In genomic region chr22:45830531-45831245, GRCh38 we compare ENCODE assay signal across 14 cellular contexts.
A peak's percentile ranks its signal among the peaks of the same experiment; 100 is the strongest.
DNase-seq lines count a peak whose midpoint lies in the region; ATAC-seq and TF ChIP-seq lines count a peak whose summit lies in the region.
"Had no signal": no experiment of that assay in that cellular context is flagged by ENCODE, and none has a peak within 500 bp of the region (broad histone marks: within the 10 kb centered on the region; RNA-seq: fewer than 3 reads in every experiment).

No MANE protein-coding gene starts in this region.

- intact Hi-C loops in activated CD4-positive, alpha-beta T cell treated with anti-CD3 and anti-CD28 coated beads for 36 hours (cut with DNase I, micrococcal nuclease) = no loop called here

- H3K27me3 Mint-ChIP-seq in activated CD4-positive, alpha-beta T cell treated with anti-CD3 and anti-CD28 coated beads for 36 hours = no peaks in the 10 kb centered on the region

- no peaks in the 10 kb centered on the region for H3K79me2 ChIP-seq in smooth muscle cell (ENCODE audit: low read depth)

- TF ChIP-seq CTCF in fibroblast of mammary gland (conservative IDR thresholded peaks at IDR 0.05; ENCODE audit: control insufficient read depth, insufficient read depth, low read depth, low read length) (no peak), smooth muscle cell (IDR thresholded peaks at IDR 0.05; ENCODE audit: borderline replicate concordance, insufficient read depth, poor library complexity, severe bottlenecking) (no peak)

- peaks cover 4% of the 10 kb centered on the region for H3F3A ChIP-seq in smooth muscle cell (ENCODE audit: low read depth)

- H3K4me1 ChIP-seq in smooth muscle cell (ENCODE audit: low read depth) = no peaks in the 10 kb centered on the region
- H3K4me1 ChIP-seq: body of pancreas, upper lobe of right lung had no signal

- H3K27me3 ChIP-seq in smooth muscle cell (ENCODE audit: low read depth) = no peaks in the 10 kb centered on the region
- H3K27me3 ChIP-seq: body of pancreas, upper lobe of right lung had no signal

- POLR2A ChIA-PET in activated CD4-positive, alpha-beta T cell treated with anti-CD3 and anti-CD28 coated beads for 36 hours (lab: Charles Lee) = no interaction called here

- peak overlapping the region; percentile 3 for H3K4me2 ChIP-seq in smooth muscle cell

- H3K4me3 ChIP-seq in fibroblast of mammary gland (ENCODE audit: control insufficient read depth, low read depth, low read length) = no peak overlapping the region
- H3K4me3 ChIP-seq in smooth muscle cell = no peak overlapping the region
- H3K4me3 ChIP-seq: body of pancreas, skin epidermis, upper lobe of right lung had no signal

- 77% methylated on average over 3 of the region's 3 CpGs for WGBS in smooth muscle cell (ENCODE audit: low lambda C conversion rate)

- peak overlapping the region; percentile 8 for H3K27ac Mint-ChIP-seq in activated CD4-positive, alpha-beta T cell treated with anti-CD3 and anti-CD28 coated beads for 36 hours

- peaks cover 23% of the 10 kb centered on the region for H3K36me3 Mint-ChIP-seq in activated CD4-positive, alpha-beta T cell treated with anti-CD3 and anti-CD28 coated beads for 36 hours (ENCODE audit: low read depth)

- H3K9me3 ChIP-seq in smooth muscle cell (replicated peaks; ENCODE audit: low read depth) = no peaks in the 10 kb centered on the region
- H3K9me3 ChIP-seq: body of pancreas, upper lobe of right lung had no signal

- no peaks in the 10 kb centered on the region for H3K36me3 ChIP-seq in smooth muscle cell (ENCODE audit: low read depth)

- CTCF ChIA-PET in activated CD4-positive, alpha-beta T cell treated with anti-CD3 and anti-CD28 coated beads for 36 hours (lab: Charles Lee) = no interaction called here

- no peak overlapping the region for H2AFZ ChIP-seq in smooth muscle cell (ENCODE audit: low read depth)

- ATAC-seq in activated CD4-positive, alpha-beta T cell treated with anti-CD3 and anti-CD28 coated beads for 36 hours = peak; percentile 73
- ATAC-seq: body of pancreas had no signal

- no peak overlapping the region for H3K9ac ChIP-seq in smooth muscle cell (ENCODE audit: low read depth)

- H3K4me3 Mint-ChIP-seq in activated CD4-positive, alpha-beta T cell treated with anti-CD3 and anti-CD28 coated beads for 36 hours = no peak overlapping the region

- H3K4me1 Mint-ChIP-seq in activated CD4-positive, alpha-beta T cell treated with anti-CD3 and anti-CD28 coated beads for 36 hours = no peaks in the 10 kb centered on the region

- H3K9me3 Mint-ChIP-seq in activated CD4-positive, alpha-beta T cell treated with anti-CD3 and anti-CD28 coated beads for 36 hours (ENCODE audit: low read depth) = no peaks in the 10 kb centered on the region

- no peak for DNase-seq in activated CD4-positive, alpha-beta T cell treated with anti-CD3 and anti-CD28 coated beads for 36 hours
- no peak for DNase-seq in activated CD4-positive, alpha-beta T cell treated with anti-CD3 and anti-CD28 coated beads for 4 hours
- peak; percentile 61 for DNase-seq in RPMI7951 (ENCODE audit: low read depth)
- DNase-seq in fibroblast of mammary gland (ENCODE audit: low read depth) = peak; percentile 71
- DNase-seq in smooth muscle cell (lab: John Stamatoyannopoulos, UW; ENCODE audit: unreplicated experiment) = no peak
- DNase-seq in superior temporal gyrus (ENCODE audit: extremely low spot score) = no peak
- DNase-seq in NCI-H146 (lab: John Stamatoyannopoulos, UW) = no peak
- no peak for DNase-seq in D341Med (ENCODE audit: low spot score)
- DNase-seq: activated CD4-positive, CD25-positive, alpha-beta regulatory T cell; activated T-cell treated with anti-CD3 and anti-CD28 coated beads, Interleukin-2, amount 50 U/mL, for 1 hour; body of pancreas; NCI-H2081 treated with DMSO at 0.1 percent for 48 hours; upper lobe of right lung had no signal

- H3K27ac ChIP-seq in smooth muscle cell (ENCODE audit: low read depth) = peak overlapping the region; percentile 48
- H3K27ac ChIP-seq: body of pancreas, skin epidermis, upper lobe of right lung had no signal

- H4K20me1 ChIP-seq in smooth muscle cell (ENCODE audit: low read depth) = peaks cover 15% of the 10 kb centered on the region

Comparison
In these comparisons a context has a peak if more than half of its experiments do, and no peak if none do; other contexts are left out.
1. DNase-seq: peak in RPMI7951 (single experiment) and fibroblast of mammary gland (single experiment); none in activated CD4-positive, alpha-beta T cell treated with anti-CD3 and anti-CD28 coated beads for 36 hours (single experiment), activated CD4-positive, alpha-beta T cell treated with anti-CD3 and anti-CD28 coated beads for 4 hours (0 of 2), smooth muscle cell (single experiment), superior temporal gyrus (single experiment), NCI-H146 (single experiment) and D341Med (single experiment).